ENCODE assay signal across 13 cellular contexts in genomic region chr1:10065344-10065685, GRCh38. TPM values are rescaled to one million over a fixed set of nuclear protein-coding genes. Genes with fewer than 3 reads are reported as not detected.
DNase-seq lines count a peak whose midpoint lies in the region; ATAC-seq, FAIRE-seq and TF ChIP-seq lines count a peak whose summit lies in the region.
"Had no signal": no experiment of that assay in that cellular context is flagged by ENCODE, and none has a peak within 500 bp of the region (broad histone marks: within the 10 kb centered on the region; RNA-seq: fewer than 3 reads in every experiment).

No MANE protein-coding gene starts in this region.

- no peak for FAIRE-seq in astrocyte (lab: Jason Lieb, UNC)
- no peak for FAIRE-seq in D721Med (lab: Jason Lieb, UNC)

- no peak overlapping the region for H3K4me3 Mint-ChIP-seq in astrocyte (ENCODE audit: unreplicated experiment)
- H3K4me3 Mint-ChIP-seq: activated T-cell treated with anti-CD3 and anti-CD28 coated beads, Interleukin-2, amount 50 U/mL, for 4 hours; CD4-positive, CD25-positive, alpha-beta regulatory T cell had no signal

- TF ChIP-seq CTCF in astrocyte (IDR thresholded peaks at IDR 0.05; ENCODE audit: insufficient read depth, low read depth, low read length) (no peak), D721Med (IDR thresholded peaks at IDR 0.05; ENCODE audit: insufficient read depth, missing control alignments) (no peak)

- peaks cover 24% of the 10 kb centered on the region for H3K4me1 ChIP-seq in astrocyte (ENCODE audit: insufficient read depth, low read length)
- H3K4me1 ChIP-seq in right cardiac atrium (ENCODE audit: control insufficient read depth, insufficient read depth, low read length): peaks cover 9% of the 10 kb centered on the region

- H3K27me3 Mint-ChIP-seq in astrocyte (ENCODE audit: low read depth, unreplicated experiment): no peaks in the 10 kb centered on the region
- H3K27me3 Mint-ChIP-seq: CD4-positive, CD25-positive, alpha-beta regulatory T cell had no signal

- peaks cover 67% of the 10 kb centered on the region for H4K20me1 ChIP-seq in astrocyte (ENCODE audit: insufficient read depth, low read length)

- 60% methylated on average over 7 of the region's 7 CpGs for WGBS in right cardiac atrium

- H3K36me3 ChIP-seq in astrocyte (ENCODE audit: insufficient read depth, low read length): no peaks in the 10 kb centered on the region

- H3K27me3 ChIP-seq in astrocyte (ENCODE audit: insufficient read depth, low read length): no peaks in the 10 kb centered on the region
- no peaks in the 10 kb centered on the region for H3K27me3 ChIP-seq in right cardiac atrium (ENCODE audit: control insufficient read depth, insufficient read depth)

- intact Hi-C loops in right cardiac atrium (cut with DNase I): no loop called here

- H3K9ac ChIP-seq in astrocyte (ENCODE audit: low read length): peak overlapping the region; percentile 6
- H3K9ac ChIP-seq: KMS-11 had no signal

- H3K36me3 Mint-ChIP-seq in astrocyte (ENCODE audit: low read depth, unreplicated experiment): no peaks in the 10 kb centered on the region

- H3K79me2 ChIP-seq in astrocyte (ENCODE audit: insufficient read depth, low read length): peaks cover 49% of the 10 kb centered on the region

- H2AFZ ChIP-seq in astrocyte (ENCODE audit: low read depth, low read length): no peak overlapping the region

- peak overlapping the region; percentile 47 for H3K4me2 ChIP-seq in astrocyte (ENCODE audit: low read length)
- H3K4me2 ChIP-seq: KMS-11 had no signal

- peak overlapping the region; percentile 60 for H3K27ac Mint-ChIP-seq in astrocyte (ENCODE audit: unreplicated experiment)

- H3K27ac ChIP-seq in astrocyte (ENCODE audit: low read depth, low read length) (peak overlapping the region; percentile 10), right cardiac atrium (ENCODE audit: low read length) (peak overlapping the region; percentile 72)
- H3K27ac ChIP-seq: KMS-11 had no signal

- H3K4me3 ChIP-seq in astrocyte (ENCODE audit: insufficient read depth, low read depth, low read length): no peak overlapping the region
- no peak overlapping the region for H3K4me3 ChIP-seq in right cardiac atrium (ENCODE audit: low read length)

- no peaks in the 10 kb centered on the region for H3K9me3 Mint-ChIP-seq in astrocyte (ENCODE audit: unreplicated experiment)
- H3K9me3 Mint-ChIP-seq: activated T-cell treated with anti-CD3 and anti-CD28 coated beads, Interleukin-2, amount 50 U/mL, for 4 hours; CD4-positive, CD25-positive, alpha-beta regulatory T cell had no signal

- H3K9me3 ChIP-seq in astrocyte (ENCODE audit: insufficient read depth, low read depth, low read length) (no peaks in the 10 kb centered on the region), right cardiac atrium (ENCODE audit: control insufficient read depth, low read length) (no peaks in the 10 kb centered on the region)

- H3K4me1 Mint-ChIP-seq in astrocyte (ENCODE audit: low read depth, unreplicated experiment): peaks cover 22% of the 10 kb centered on the region

- DNase-seq in HuH-7 (ENCODE audit: low spot score) (peak; percentile 32), astrocyte (ENCODE audit: low read depth) (no peak), right cardiac atrium (no peak), pons (ENCODE audit: low spot score) (peak; percentile 75), NCI-H82 treated with DMSO at 0.1 percent for 48 hours (lab: John Stamatoyannopoulos, UW; ENCODE audit: unreplicated experiment) (no peak), D721Med (ENCODE audit: insufficient read length, low spot score) (no peak), NCI-H2196 (lab: John Stamatoyannopoulos, UW; ENCODE audit: unreplicated experiment) (no peak)
- DNase-seq: activated T-cell treated with anti-CD3 and anti-CD28 coated beads, Interleukin-2, amount 50 U/mL, for 4 hours; CD4-positive, CD25-positive, alpha-beta regulatory T cell; NCI-H526; T1000 had no signal

- ATAC-seq in right cardiac atrium (peak in 1 of 2 donors; percentile 31), HG03342 (IDR thresholded peaks at IDR 0.05; ENCODE audit: unreplicated experiment) (no peak)
- ATAC-seq: activated T-cell treated with anti-CD3 and anti-CD28 coated beads, Interleukin-2, amount 50 U/mL, for 4 hours had no signal

RNA-seq across cellular contexts. Expression of gene UBE4B, which starts 32.6 kb away (rescaled TPM):
- total RNA-seq in astrocyte (37.4 and 41.5 TPM in 2 replicates), right cardiac atrium (10 to 100 TPM; 53.8 to 90.5 (median 65.3) TPM)
- polyA plus RNA-seq in right cardiac atrium: 24.1 TPM

Comparison
In these comparisons a context has a peak if more than half of its experiments do, and no peak if none do; other contexts are left out.
1. DNase-seq: peak in HuH-7 (single experiment) and pons (single experiment); none in astrocyte (single experiment), right cardiac atrium (0 of 3), NCI-H82 treated with DMSO at 0.1 percent for 48 hours (single experiment), D721Med (single experiment) and NCI-H2196 (single experiment).